Comparison of ENCODE assay signal across 19 cellular contexts in the genomic region with DNA sequence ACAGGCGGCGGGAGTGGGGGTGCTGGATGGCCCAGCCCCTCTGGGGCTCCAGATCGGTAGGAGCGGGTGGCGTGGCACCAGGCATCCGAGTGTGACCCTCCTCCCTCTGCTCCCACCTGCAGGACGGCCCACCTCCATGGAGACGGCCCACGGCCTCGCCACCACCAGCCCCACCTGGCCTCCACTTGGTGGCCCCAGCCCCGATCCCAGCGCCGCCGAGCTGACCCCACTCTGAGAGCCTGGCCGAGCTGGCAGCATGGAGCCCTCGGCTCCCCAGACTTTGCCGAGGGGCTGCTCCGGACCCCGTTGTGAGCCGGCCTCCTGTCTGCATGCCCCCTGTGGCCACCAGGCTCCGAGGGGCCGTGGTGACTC. TPM values are rescaled to one million over a fixed set of nuclear protein-coding genes. Genes with fewer than 3 reads are reported as not detected.
"Had no signal": no experiment of that assay in that cellular context is flagged by ENCODE, and none has a peak within 500 bp of the region (broad histone marks: within the 10 kb centered on the region; RNA-seq: fewer than 3 reads in every experiment).

No MANE protein-coding gene starts in this region.

- H3K36me3 Mint-ChIP-seq: activated naive CD4-positive, alpha-beta T cell treated with anti-CD3 and anti-CD28 coated beads, Interleukin-2, amount 50 U/mL, for 24 hours had no signal

- H3K27ac Mint-ChIP-seq: activated naive CD4-positive, alpha-beta T cell treated with anti-CD3 and anti-CD28 coated beads, Interleukin-2, amount 50 U/mL, for 24 hours; activated T-cell treated with anti-CD3 and anti-CD28 coated beads, Interleukin-2, amount 50 U/mL, for 72 hours; neural progenitor cell; T-helper 1 cell treated with Interleukin-12 subunit alpha and Interleukin-12 subunit beta and Interleukin-4 antibody, amounts not matched to agents 30 μg/mL and 1 μg/mL, for 36 hours had no signal

- H3K4me2 ChIP-seq: neural progenitor cell had no signal

- H3K9me3 ChIP-seq: esophagus squamous epithelium, ovary, tibial artery, vagina had no signal

- H3K4me1 ChIP-seq: neural progenitor cell had no signal

- H3K27me3 Mint-ChIP-seq: activated naive CD4-positive, alpha-beta T cell treated with anti-CD3 and anti-CD28 coated beads, Interleukin-2, amount 50 U/mL, for 24 hours had no signal

- H2AFZ ChIP-seq: neural progenitor cell had no signal

- H3K4me3 ChIP-seq: esophagus squamous epithelium, neural progenitor cell, ovary, tibial artery, vagina had no signal

- ATAC-seq: activated T-cell treated with anti-CD3 and anti-CD28 coated beads, Interleukin-2, amount 50 U/mL, for 72 hours; stimulated activated naive CD8-positive, alpha-beta T cell treated with anti-CD3 and anti-CD28 coated beads, Interleukin-15, Interleukin-2, amounts not matched to agents 100 U/mL and 50 U/mL, for 24 hours had no signal

- H3K9me3 Mint-ChIP-seq: activated naive CD4-positive, alpha-beta T cell treated with anti-CD3 and anti-CD28 coated beads, Interleukin-2, amount 50 U/mL, for 24 hours; activated T-cell treated with anti-CD3 and anti-CD28 coated beads, Interleukin-2, amount 50 U/mL, for 72 hours; neural progenitor cell; T-helper 1 cell treated with Interleukin-12 subunit alpha and Interleukin-12 subunit beta and Interleukin-4 antibody, amounts not matched to agents 30 μg/mL and 1 μg/mL, for 36 hours had no signal

- DNase-seq: activated CD4-positive, alpha-beta T cell treated with anti-CD3 and anti-CD28 coated beads for 1 hour; activated CD8-positive, alpha-beta memory T cell treated with anti-CD3 and anti-CD28 coated beads for 24 hours; activated gamma-delta T cell; activated T-cell treated with anti-CD3 and anti-CD28 coated beads, Interleukin-2, amount 50 U/mL, for 72 hours; cerebellar nuclear complex; dermis blood vessel endothelial cell; effector memory CD4-positive, alpha-beta T cell; esophagus squamous epithelium; mammary epithelial cell; stimulated activated naive CD8-positive, alpha-beta T cell treated with anti-CD3 and anti-CD28 coated beads, Interleukin-15, Interleukin-2, amounts not matched to agents 100 U/mL and 50 U/mL, for 24 hours; substantia nigra had no signal

- H3K4me3 Mint-ChIP-seq: activated naive CD4-positive, alpha-beta T cell treated with anti-CD3 and anti-CD28 coated beads, Interleukin-2, amount 50 U/mL, for 24 hours; activated T-cell treated with anti-CD3 and anti-CD28 coated beads, Interleukin-2, amount 50 U/mL, for 72 hours; neural progenitor cell; T-helper 1 cell treated with Interleukin-12 subunit alpha and Interleukin-12 subunit beta and Interleukin-4 antibody, amounts not matched to agents 30 μg/mL and 1 μg/mL, for 36 hours had no signal

- H3K27me3 ChIP-seq: esophagus squamous epithelium, neural progenitor cell, ovary, tibial artery, vagina had no signal

- H3K27ac ChIP-seq: esophagus squamous epithelium, neural progenitor cell, ovary, tibial artery, vagina, VCaP had no signal

- H3K9ac ChIP-seq: neural progenitor cell had no signal

- H3K4me1 Mint-ChIP-seq: neural progenitor cell had no signal

- H3K36me3 ChIP-seq: neural progenitor cell, ovary had no signal

RNA-seq across cellular contexts. Expression of a gene that starts 45.7 kb away (rescaled TPM):
- total RNA-seq: mononuclear cell, vagina had no signal
